In genomic region chr14:49420201-49420600, GRCh38 we compare ENCODE assay signal across 16 cellular contexts.
A peak's percentile ranks its signal among the peaks of the same experiment; 100 is the strongest.
DNase-seq lines count a peak whose midpoint lies in the region; ATAC-seq and TF ChIP-seq lines count a peak whose summit lies in the region.
"Had no signal": no experiment of that assay in that cellular context is flagged by ENCODE, and none has a peak within 500 bp of the region (broad histone marks: within the 10 kb centered on the region; RNA-seq: fewer than 3 reads in every experiment).

No MANE protein-coding gene starts in this region.

- no peak overlapping the region for H3K4me3 ChIP-seq in right atrium auricular region
- H3K4me3 ChIP-seq: neural progenitor cell had no signal

- no peak overlapping the region for H3K27ac ChIP-seq in right atrium auricular region
- H3K27ac ChIP-seq: neural progenitor cell had no signal

- ATAC-seq in GM21529 (IDR thresholded peaks at IDR 0.05; ENCODE audit: unreplicated experiment) (peak; percentile 57), HG03520 (IDR thresholded peaks at IDR 0.05; ENCODE audit: unreplicated experiment) (peak; percentile 67), GM21737 (IDR thresholded peaks at IDR 0.05; ENCODE audit: unreplicated experiment) (no peak)

- H3K4me1 ChIP-seq in right atrium auricular region, result no peaks in the 10 kb centered on the region

- no peak for TF ChIP-seq CTCF in right atrium auricular region (IDR thresholded peaks at IDR 0.05)

- no peaks in the 10 kb centered on the region for H3K9me3 ChIP-seq in right atrium auricular region

- H3K36me3 ChIP-seq in right atrium auricular region, result no peaks in the 10 kb centered on the region
- H3K36me3 ChIP-seq: neural progenitor cell had no signal

- peak; percentile 12 for DNase-seq in activated T-cell treated with anti-CD3 and anti-CD28 coated beads for 48 hours (ENCODE audit: low read depth)
- DNase-seq in activated T-cell treated with anti-CD3 and anti-CD28 coated beads for 4 hours, result no peak
- peak; percentile 43 for DNase-seq in stimulated activated CD8-positive, alpha-beta memory T cell treated with anti-CD3 and anti-CD28 coated beads, Interleukin-4, amount 100 ng/mL, for 48 hours
- no peak for DNase-seq in SKM-1 treated with dmso at 0.1 percent for 144 hours (lab: John Stamatoyannopoulos, UW; ENCODE audit: unreplicated experiment)
- DNase-seq in right atrium auricular region (ENCODE audit: low spot score), result no peak
- DNase-seq: anterior cingulate cortex; CD8-positive, alpha-beta memory T cell; immature natural killer cell; NCI-H1436 treated with DMSO at 0.1 percent for 48 hours; NCI-H345; retina; stimulated activated naive CD4-positive, alpha-beta T cell treated with Interleukin-2 at 50 U/mL for 16 hours had no signal

- no peaks in the 10 kb centered on the region for H3K27me3 ChIP-seq in right atrium auricular region
- H3K27me3 ChIP-seq: neural progenitor cell had no signal

Comparison
In these comparisons a context has a peak if more than half of its experiments do, and no peak if none do; other contexts are left out.
1. DNase-seq: peak in activated T-cell treated with anti-CD3 and anti-CD28 coated beads for 48 hours (single experiment) and stimulated activated CD8-positive, alpha-beta memory T cell treated with anti-CD3 and anti-CD28 coated beads, Interleukin-4, amount 100 ng/mL, for 48 hours (single experiment); none in activated T-cell treated with anti-CD3 and anti-CD28 coated beads for 4 hours (single experiment), SKM-1 treated with dmso at 0.1 percent for 144 hours (single experiment) and right atrium auricular region (single experiment).